ENCODE assay signal across 8 cellular contexts in the genomic region with DNA sequence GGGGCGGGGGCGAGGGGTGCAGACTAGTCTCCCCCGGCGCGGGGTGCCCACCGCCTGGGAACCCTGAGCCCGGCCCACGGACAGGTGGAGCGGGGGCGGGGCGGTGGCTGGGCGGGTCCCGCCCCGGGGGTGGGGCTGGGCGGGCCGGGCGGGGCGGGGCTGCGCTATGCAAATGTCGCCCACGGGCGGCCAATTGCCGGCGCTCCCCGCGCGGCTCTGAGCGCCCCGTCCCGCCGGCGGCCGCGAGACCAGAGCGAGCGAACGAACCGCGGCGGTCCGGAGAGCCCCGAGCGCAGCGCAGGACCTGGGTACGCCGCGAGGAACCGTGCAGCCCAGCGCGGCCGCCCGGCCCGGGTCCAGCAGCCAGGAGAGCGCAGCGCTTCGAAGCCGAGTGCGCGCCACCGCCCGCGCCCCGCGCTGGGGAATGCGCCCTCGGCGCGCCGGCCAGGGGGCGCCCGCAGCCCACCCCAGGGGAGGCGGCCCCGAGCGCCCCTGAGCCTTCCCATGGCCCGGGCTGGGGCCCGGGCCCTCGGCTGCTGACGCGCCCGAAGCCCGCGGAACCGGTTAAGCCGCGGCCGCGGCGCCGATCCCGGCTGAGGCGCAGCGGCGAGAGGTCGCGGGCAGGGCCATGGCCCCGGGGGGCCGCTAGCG. TPM values are rescaled to one million over a fixed set of nuclear protein-coding genes. Genes with fewer than 3 reads are reported as not detected.
DNase-seq lines count a peak whose midpoint lies in the region; ATAC-seq and TF ChIP-seq lines count a peak whose summit lies in the region.

A gene (plus strand): TSS at position 485 of the 651 bp plus-strand sequence. CDS start 4,299 bp downstream, outside the sequence.

- no peak within 1 kb of the TSS for H4K91ac ChIP-seq in neuronal stem cell (ENCODE audit: low read depth, low read length, poor library complexity)

- H3K79me2 ChIP-seq in OCI-LY7 (ENCODE audit: insufficient read depth, low read depth, low read length), result no peaks in the 10 kb centered on the region

- WGBS in neuronal stem cell (ENCODE audit: extremely low coverage in 2 of 2, insufficient read length in 2 of 2, insufficient replicate concordance in 1 of 2), 2 donors, result no CpG with 5 or more reads among the region's 98 CpGs

- H3K4me3 ChIP-seq in OCI-LY7 (ENCODE audit: low read depth, low read length, poor library complexity, severe bottlenecking) (peak within 1 kb of the TSS; percentile 61), fibroblast of villous mesenchyme (ENCODE audit: low read depth, low read length) (peak within 1 kb of the TSS; percentile 27), neuronal stem cell (ENCODE audit: low read length in 2 of 2) (peak within 1 kb of the TSS; percentile 40 to 95), subcutaneous abdominal adipose tissue (ENCODE audit: low read depth in 1 of 5, low read length in 5 of 5) (peak within 1 kb of the TSS; percentile 55 to 78 (median 73))

- CTCF ChIA-PET in OCI-LY7 (lab: Charles Lee; ENCODE audit: unreplicated experiment), result no interaction called here

- H3K79me1 ChIP-seq in neuronal stem cell (ENCODE audit: low read depth, low read length), result peaks cover 23% of the 10 kb centered on the region

- peak within 1 kb of the TSS; percentile 89 for H3K14ac ChIP-seq in neuronal stem cell (ENCODE audit: low read length)

- peak; percentile 52 for ATAC-seq in HG03025 (IDR thresholded peaks at IDR 0.05; ENCODE audit: low FRiP score, unreplicated experiment)

- H2BK120ac ChIP-seq in neuronal stem cell (ENCODE audit: low read depth, low read length), result no peak within 1 kb of the TSS

- peak within 1 kb of the TSS; percentile 90 for H3K9ac ChIP-seq in neuronal stem cell (ENCODE audit: low read depth, low read length, poor library complexity)
- H3K9ac ChIP-seq in subcutaneous abdominal adipose tissue (ENCODE audit: low read length in 5 of 5), result peak within 1 kb of the TSS in 4 of 5 donors; percentile 27 to 86 (median 64)

- peak within 1 kb of the TSS; percentile 35 for H2BK5ac ChIP-seq in neuronal stem cell (ENCODE audit: low read length)

- H4K8ac ChIP-seq in neuronal stem cell (ENCODE audit: low read depth, low read length), result no peak within 1 kb of the TSS

- no TSS peak for BruUV-seq in OCI-LY7 (replicated peaks; lab: Mats Ljungman, UMichigan)

- peaks cover 5% of the 10 kb centered on the region for H3K4me1 ChIP-seq in OCI-LY7 (ENCODE audit: insufficient read depth, low read length, poor library complexity, severe bottlenecking)
- peaks cover 10 to 39% of the 10 kb centered on the region in 2 donors for H3K4me1 ChIP-seq in neuronal stem cell (ENCODE audit: control insufficient read depth in 2 of 2, insufficient read depth in 1 of 2, low read depth in 1 of 2, low read length in 2 of 2)
- peaks cover 0 to 56% (median 39%) of the 10 kb centered on the region in 5 donors for H3K4me1 ChIP-seq in subcutaneous abdominal adipose tissue (ENCODE audit: control insufficient read depth in 5 of 5, insufficient read depth in 5 of 5, low read length in 5 of 5)

- peak within 1 kb of the TSS; percentile 79 for H2BK15ac ChIP-seq in neuronal stem cell (ENCODE audit: low read length)

- POLR2A ChIA-PET in OCI-LY7 (lab: Charles Lee), result no interaction called here

- H3K4me2 ChIP-seq in OCI-LY7 (ENCODE audit: low read length), result peak within 1 kb of the TSS; percentile 75
- peak within 1 kb of the TSS; percentile 93 for H3K4me2 ChIP-seq in neuronal stem cell (ENCODE audit: insufficient read depth, low read length, poor library complexity, severe bottlenecking)

- H3K27ac ChIP-seq in OCI-LY7 (ENCODE audit: low read depth, low read length, poor library complexity, severe bottlenecking) (no peak within 1 kb of the TSS), neuronal stem cell (replicated peaks; ENCODE audit: low read length) (peak within 1 kb of the TSS; percentile 63), subcutaneous abdominal adipose tissue (ENCODE audit: low read depth, low read length) (peak within 1 kb of the TSS; percentile 83)

- peak within 1 kb of the TSS; percentile 96 for H3K18ac ChIP-seq in neuronal stem cell (ENCODE audit: low read length)

- no peaks in the 10 kb centered on the region for H4K20me1 ChIP-seq in OCI-LY7 (ENCODE audit: insufficient read depth, low read length)

- H3K36me3 ChIP-seq in OCI-LY7 (ENCODE audit: insufficient read depth, low read length) (no peaks in the 10 kb centered on the region), neuronal stem cell (replicated peaks in 1 of 2; ENCODE audit: control insufficient read depth in 2 of 2, insufficient read depth in 2 of 2, low read length in 2 of 2) (peaks cover 0 to 11% of the 10 kb centered on the region in 2 donors), subcutaneous abdominal adipose tissue (ENCODE audit: control insufficient read depth in 5 of 5, insufficient read depth in 5 of 5, low read length in 5 of 5) (no peaks in the 10 kb centered on the region)

- no peak within 1 kb of the TSS for H2BK12ac ChIP-seq in neuronal stem cell (ENCODE audit: low read length)

- H3K27me3 ChIP-seq in neuronal stem cell (ENCODE audit: control insufficient read depth in 3 of 3, insufficient read depth in 3 of 3, low read depth in 1 of 3, low read length in 3 of 3), result peaks cover 0 to 88% (median 17%) of the 10 kb centered on the region in 3 experiments
- H3K27me3 ChIP-seq in subcutaneous abdominal adipose tissue (ENCODE audit: control insufficient read depth in 5 of 5, insufficient read depth in 4 of 5, low read length in 5 of 5), result peaks cover 3 to 22% (median 10%) of the 10 kb centered on the region in 5 donors

- H3K9me3 ChIP-seq in OCI-LY7 (ENCODE audit: low read length), result no peaks in the 10 kb centered on the region
- H3K9me3 ChIP-seq in neuronal stem cell (replicated peaks in 1 of 2; ENCODE audit: control insufficient read depth in 2 of 2, insufficient read depth in 1 of 2, low read depth in 1 of 2, low read length in 2 of 2), result no peaks in the 10 kb centered on the region
- H3K9me3 ChIP-seq in subcutaneous abdominal adipose tissue (ENCODE audit: control insufficient read depth in 5 of 5, low read length in 5 of 5), result no peaks in the 10 kb centered on the region

- no peak within 1 kb of the TSS for H2AFZ ChIP-seq in OCI-LY7 (ENCODE audit: low read length)
- H2AFZ ChIP-seq in neuronal stem cell (ENCODE audit: low read length), result peak within 1 kb of the TSS; percentile 71

- peak within 1 kb of the TSS; percentile 87 for H3K23ac ChIP-seq in neuronal stem cell (ENCODE audit: low read depth, low read length, poor library complexity)

- DNase-seq in NCI-H1694 treated with DMSO at 0.1 percent for 48 hours (lab: John Stamatoyannopoulos, UW) (peak; percentile 5), NCI-H1694 (lab: John Stamatoyannopoulos, UW) (no peak), OCI-LY7 (ENCODE audit: low spot score) (peak; percentile 69), fibroblast of villous mesenchyme (ENCODE audit: low read depth) (peak; percentile 49), neuronal stem cell (ENCODE audit: low spot score) (peak; percentile 76)
- DNase-seq in activated effector memory CD4-positive, alpha-beta T cell treated with Interleukin-2 at 50 U/mL for 16 hours, result peak; percentile 66

- H3K9me2 ChIP-seq in OCI-LY7 (ENCODE audit: insufficient read depth, low read length), result no peaks in the 10 kb centered on the region

- H3K4ac ChIP-seq in neuronal stem cell (ENCODE audit: low read length), result no peak within 1 kb of the TSS

- intact Hi-C loops in OCI-LY7 (cut with micrococcal nuclease; ENCODE audit: unreplicated experiment), result no loop called here

- peak within 1 kb of the TSS; percentile 92 for H2AK5ac ChIP-seq in neuronal stem cell (ENCODE audit: low read depth, low read length)

- TF ChIP-seq CTCF in OCI-LY7 (conservative IDR thresholded peaks at IDR 0.05; ENCODE audit: low read length) (no peak), fibroblast of villous mesenchyme (IDR thresholded peaks at IDR 0.05; ENCODE audit: insufficient read depth, low read depth, low read length) (no peak)

RNA-seq across cellular contexts. Expression of the gene that starts here (rescaled TPM):
- total RNA-seq in OCI-LY7 (2014; rRNA removed; shearing (Covaris generic)), result 0.28 TPM in 1 of 2 replicates, not detected in the other
- total RNA-seq in OCI-LY7 (2022), result 0.18 and 0.84 TPM in 2 replicates
- total RNA-seq in fibroblast of villous mesenchyme, result 0.32 and 0.86 TPM in 2 replicates
- polyA plus RNA-seq in neuronal stem cell (2013, experiment 1 of 2), result 68.0 TPM
- polyA plus RNA-seq in neuronal stem cell (2013, experiment 2 of 2), result 67.2 TPM

Comparison
In these comparisons a context has a peak if more than half of its experiments do, and no peak if none do; other contexts are left out.
1. Peak in DNase-seq, H3K4me3 ChIP-seq and H3K4me2 ChIP-seq in OCI-LY7; RNA of the gene not detected or under 1 TPM.
2. Peak in DNase-seq and H3K4me3 ChIP-seq in fibroblast of villous mesenchyme; RNA of the gene not detected or under 1 TPM.